1 cellular context compared by ENCODE assay signal in genomic region chr1:172960454-172961208, GRCh38.
TF ChIP-seq lines count a peak whose summit lies in the region.

No MANE protein-coding gene starts in this region.

TF ChIP-seq in K562, 482 proteins besides CTCF, POLR2A, EP300 and RAD21:
- TF ChIP-seq SNRNP70 (optimal IDR thresholded peaks at IDR 0.05; ENCODE audit: low read depth, low read length) (no peak), ZFPM2 (CRISPR knock-in tag; IDR thresholded peaks at IDR 0.05) (no peak), RHOXF2B (CRISPR knock-in tag; conservative IDR thresholded peaks at IDR 0.05) (no peak), MCM7 (IDR thresholded peaks at IDR 0.05) (0 out of 4 replicates have a peak, but pooled peaks of 1 of the 2 experiments have one; percentile 11)
